In genomic region chrX:17405225-17405969, GRCh38 we compare ENCODE assay signal across 14 cellular contexts. TPM values are rescaled to one million over a fixed set of nuclear protein-coding genes. Genes with fewer than 3 reads are reported as not detected.
A peak's percentile ranks its signal among the peaks of the same experiment; 100 is the strongest.
DNase-seq lines count a peak whose midpoint lies in the region; ATAC-seq, FAIRE-seq and TF ChIP-seq lines count a peak whose summit lies in the region.
"Had no signal": no experiment of that assay in that cellular context is flagged by ENCODE, and none has a peak within 500 bp of the region (broad histone marks: within the 10 kb centered on the region; RNA-seq: fewer than 3 reads in every experiment).

No MANE protein-coding gene starts in this region.

- WGBS in IMR-90 (ENCODE audit: extremely low coverage in 2 of 2, insufficient read length in 1 of 2), 2 experiments = no CpG with 5 or more reads among the region's 5 CpGs
- WGBS in mesenchymal stem cell = 83% methylated on average over 3 of the region's 5 CpGs
- 69 to 93% (median 75%) methylated on average over 5 of the region's 5 CpGs for WGBS in psoas muscle, 3 donors

- H3K79me2 ChIP-seq in astrocyte (ENCODE audit: insufficient read depth, low read length) = peaks cover 66% of the 10 kb centered on the region

- no peak overlapping the region for H3K56ac ChIP-seq in IMR-90 (ENCODE audit: extremely low read depth, insufficient read depth, low read length)

- H2AK9ac ChIP-seq in IMR-90 (replicated peaks; ENCODE audit: low read depth, low read length, poor library complexity) = no peak overlapping the region

- peak; percentile 100 for FAIRE-seq in astrocyte (lab: Jason Lieb, UNC)

- H3K9me3 Mint-ChIP-seq in Calu3 (ENCODE audit: low read depth, unreplicated experiment) (peaks cover 2% of the 10 kb centered on the region), astrocyte (ENCODE audit: unreplicated experiment) (no peaks in the 10 kb centered on the region)

- no peak overlapping the region for H3K4me3 ChIP-seq in IMR-90 (ENCODE audit: insufficient read depth, low read depth, low read length)
- no peak overlapping the region for H3K4me3 ChIP-seq in astrocyte (ENCODE audit: insufficient read depth, low read depth, low read length)
- H3K4me3 ChIP-seq in mesenchymal stem cell (ENCODE audit: insufficient read depth in 1 of 2, low read depth in 1 of 2, low read length in 2 of 2) = no peak overlapping the region
- no peak overlapping the region for H3K4me3 ChIP-seq in psoas muscle
- H3K4me3 ChIP-seq: ascending aorta, SK-N-MC had no signal

- H3K4me2 ChIP-seq in IMR-90 (ENCODE audit: low read depth, low read length) (no peak overlapping the region), astrocyte (ENCODE audit: low read length) (peak overlapping the region; percentile 62), mesenchymal stem cell (ENCODE audit: low read length, poor library complexity, severe bottlenecking) (no peak overlapping the region)

- no peak overlapping the region for H2BK12ac ChIP-seq in mesenchymal stem cell (ENCODE audit: low read length in 2 of 2)

- no peak overlapping the region for H2AFZ ChIP-seq in IMR-90 (replicated peaks; ENCODE audit: low read length, poor library complexity)
- H2AFZ ChIP-seq in astrocyte (ENCODE audit: low read depth, low read length) = no peak overlapping the region
- no peak overlapping the region for H2AFZ ChIP-seq in mesenchymal stem cell (ENCODE audit: low read depth, low read length)

- H2BK5ac ChIP-seq in IMR-90 (ENCODE audit: low read depth, low read length, poor library complexity, severe bottlenecking) (no peak overlapping the region), mesenchymal stem cell (ENCODE audit: low read depth, low read length, poor library complexity, severe bottlenecking) (no peak overlapping the region)

- BruUV-seq in Calu3 (replicated peaks; lab: Mats Ljungman, UMichigan) = no TSS peak
- BruUV-seq in IMR-90 (replicated peaks; lab: Mats Ljungman, UMichigan) = no TSS peak

- H3K18ac ChIP-seq in IMR-90 (ENCODE audit: low read depth, low read length) = no peak overlapping the region
- H3K18ac ChIP-seq in mesenchymal stem cell (ENCODE audit: low read depth in 1 of 2, low read length in 2 of 2) = no peak overlapping the region

- H4K20me1 ChIP-seq in IMR-90 (ENCODE audit: insufficient read depth, low read length) = no peaks in the 10 kb centered on the region
- H4K20me1 ChIP-seq in astrocyte (ENCODE audit: insufficient read depth, low read length) = no peaks in the 10 kb centered on the region

- H2BK15ac ChIP-seq in IMR-90 (ENCODE audit: low read depth, low read length) = peak overlapping the region; percentile 62; the same call in 2 of the 3 replicates
- H2BK15ac ChIP-seq in mesenchymal stem cell (ENCODE audit: low read depth, poor library complexity, severe bottlenecking) = no peak overlapping the region

- H3K9ac ChIP-seq in IMR-90 (ENCODE audit: low read depth, low read length) (no peak overlapping the region), astrocyte (ENCODE audit: low read length) (peak overlapping the region; percentile 22), mesenchymal stem cell (ENCODE audit: low read length) (no peak overlapping the region)

- H4K91ac ChIP-seq in IMR-90 (ENCODE audit: insufficient read depth, low read depth, low read length) (peak overlapping the region; percentile 48), mesenchymal stem cell (ENCODE audit: low read length) (no peak overlapping the region)

- H3K4me3 Mint-ChIP-seq in Calu3 (ENCODE audit: low read depth, unreplicated experiment) (peak overlapping the region; percentile 15), astrocyte (ENCODE audit: unreplicated experiment) (peak overlapping the region; percentile 37)

- H3K23ac ChIP-seq in IMR-90 (ENCODE audit: low read depth, low read length) (no peak overlapping the region; the same call in 1 of the 2 replicates), mesenchymal stem cell (ENCODE audit: low read length in 2 of 2) (no peak overlapping the region)

- H4K8ac ChIP-seq in IMR-90 (ENCODE audit: low read depth in 2 of 2, low read length in 2 of 2) (no peak overlapping the region), mesenchymal stem cell (ENCODE audit: low read length) (no peak overlapping the region)

- no peaks in the 10 kb centered on the region for H3K36me3 ChIP-seq in IMR-90 (ENCODE audit: control insufficient read depth, insufficient read depth, low read length)
- H3K36me3 ChIP-seq in astrocyte (ENCODE audit: insufficient read depth, low read length) = no peaks in the 10 kb centered on the region
- H3K36me3 ChIP-seq in mesenchymal stem cell (ENCODE audit: control insufficient read depth in 1 of 2, insufficient read depth in 2 of 2, low read depth in 1 of 2, low read length in 2 of 2) = no peaks in the 10 kb centered on the region
- H3K36me3 ChIP-seq in psoas muscle (ENCODE audit: insufficient read depth in 1 of 2, low read depth in 1 of 2) = no peaks in the 10 kb centered on the region
- H3K36me3 ChIP-seq: ascending aorta had no signal

- H3K14ac ChIP-seq in IMR-90 (replicated peaks; ENCODE audit: low read depth, low read length) = no peak overlapping the region; the same call in 1 of the 2 replicates
- no peak overlapping the region for H3K14ac ChIP-seq in mesenchymal stem cell (ENCODE audit: low read length in 2 of 2)

- intact Hi-C loops in Calu3 (cut with micrococcal nuclease; ENCODE audit: unreplicated experiment) = loop anchor here (1.0 to 10.0 kb wide), 2 partner anchors 28 to 289 kb away; no protein-coding TSS in a partner anchor
- intact Hi-C loops in IMR-90 (cut with micrococcal nuclease) = no loop called here
- intact Hi-C loops in psoas muscle (cut with DNase I) = no loop called here

- CTCF ChIA-PET in Calu3 (lab: Charles Lee) = interaction anchor here (0.6 to 1.1 kb wide), 3 partner anchors 9 to 215 kb away, joined by 3 to 4 read pairs (median 3); no protein-coding TSS in a partner anchor
- CTCF ChIA-PET in IMR-90 (lab: Yijun Ruan, JAX) = no interaction called here

- no peak for TF ChIP-seq CTCF in Calu3 (IDR thresholded peaks at IDR 0.05; ENCODE audit: unreplicated experiment)
- TF ChIP-seq CTCF in IMR-90 (conservative IDR thresholded peaks at IDR 0.05; ENCODE audit: low read depth, low read length) = no peak
- no peak for TF ChIP-seq CTCF in astrocyte (IDR thresholded peaks at IDR 0.05; ENCODE audit: insufficient read depth, low read depth, low read length)
- no peak for TF ChIP-seq CTCF in psoas muscle (IDR thresholded peaks at IDR 0.05)

- H3K79me1 ChIP-seq in IMR-90 (ENCODE audit: low read depth in 1 of 2, low read length in 2 of 2) (peaks cover 0 to 4% of the 10 kb centered on the region in 2 experiments; a peak in 1 of 4 replicates), mesenchymal stem cell (replicated peaks; ENCODE audit: low read length, poor library complexity, severe bottlenecking) (peaks cover 3% of the 10 kb centered on the region)

- H3K4me1 ChIP-seq in IMR-90 (ENCODE audit: control insufficient read depth, insufficient read depth, low read length) = peaks cover 4% of the 10 kb centered on the region
- peaks cover 11% of the 10 kb centered on the region for H3K4me1 ChIP-seq in astrocyte (ENCODE audit: insufficient read depth, low read length)
- H3K4me1 ChIP-seq in mesenchymal stem cell (ENCODE audit: control insufficient read depth, insufficient read depth, low read depth, low read length) = peaks cover 4% of the 10 kb centered on the region
- H3K4me1 ChIP-seq in psoas muscle = no peaks in the 10 kb centered on the region

- TF ChIP-seq RAD21 in IMR-90 (IDR thresholded peaks at IDR 0.05; ENCODE audit: low read length) = no peak

- POLR2A ChIA-PET in IMR-90 (lab: Charles Lee; ENCODE audit: unreplicated experiment) = no interaction called here

- H3K36me3 Mint-ChIP-seq in Calu3 (ENCODE audit: insufficient read depth, unreplicated experiment) (peaks cover 5% of the 10 kb centered on the region), astrocyte (ENCODE audit: low read depth, unreplicated experiment) (no peaks in the 10 kb centered on the region)

- in situ Hi-C loops in IMR-90 (cut with MboI; ENCODE audit: low sequenced_read_pairs) = no loop called here

- H3K27ac ChIP-seq in IMR-90 (ENCODE audit: insufficient read depth, low read length) (no peak overlapping the region), astrocyte (ENCODE audit: low read depth, low read length) (peak overlapping the region; percentile 60), mesenchymal stem cell (ENCODE audit: low read length, poor library complexity, severe bottlenecking) (peak overlapping the region; percentile 47), psoas muscle (no peak overlapping the region)
- H3K27ac ChIP-seq: SK-N-MC had no signal

- TF ChIP-seq POLR2A in IMR-90 (IDR thresholded peaks at IDR 0.05; ENCODE audit: low read depth, low read length) = no peak

- H3K27me3 Mint-ChIP-seq in Calu3 (ENCODE audit: unreplicated experiment) = no peaks in the 10 kb centered on the region
- H3K27me3 Mint-ChIP-seq in astrocyte (ENCODE audit: low read depth, unreplicated experiment) = no peaks in the 10 kb centered on the region

- peaks cover 39% of the 10 kb centered on the region for H3K4me1 Mint-ChIP-seq in Calu3 (ENCODE audit: low read depth, unreplicated experiment)
- H3K4me1 Mint-ChIP-seq in astrocyte (ENCODE audit: low read depth, unreplicated experiment) = peaks cover 26% of the 10 kb centered on the region

- H3K27me3 ChIP-seq in IMR-90 (ENCODE audit: control insufficient read depth, insufficient read depth, low read length) = no peaks in the 10 kb centered on the region; the same call in 1 of the 2 replicates
- no peaks in the 10 kb centered on the region for H3K27me3 ChIP-seq in astrocyte (ENCODE audit: insufficient read depth, low read length)
- peaks cover 0 to 6% of the 10 kb centered on the region in 2 experiments for H3K27me3 ChIP-seq in mesenchymal stem cell (ENCODE audit: control insufficient read depth in 1 of 2, insufficient read depth in 1 of 2, low read length in 2 of 2)
- H3K27me3 ChIP-seq in psoas muscle (ENCODE audit: insufficient read depth in 3 of 3, low read length in 2 of 3) = no peaks in the 10 kb centered on the region
- H3K27me3 ChIP-seq: ascending aorta had no signal

- no peaks in the 10 kb centered on the region for H3K9me3 ChIP-seq in IMR-90 (ENCODE audit: control insufficient read depth, insufficient read depth, low read length)
- H3K9me3 ChIP-seq in astrocyte (ENCODE audit: insufficient read depth, low read depth, low read length) = no peaks in the 10 kb centered on the region
- H3K9me3 ChIP-seq in mesenchymal stem cell (ENCODE audit: control insufficient read depth, low read length) = no peaks in the 10 kb centered on the region
- peaks cover 3% of the 10 kb centered on the region for H3K9me3 ChIP-seq in psoas muscle
- H3K9me3 ChIP-seq: ascending aorta had no signal

- peak; percentile 44 for DNase-seq in Calu3
- DNase-seq in IMR-90 = peak; percentile 53
- peak; percentile 82 for DNase-seq in astrocyte (ENCODE audit: low read depth)
- no peak for DNase-seq in mesenchymal stem cell
- no peak for DNase-seq in psoas muscle
- no peak for DNase-seq in amygdala (lab: John Stamatoyannopoulos, UW)
- DNase-seq in stimulated activated naive CD4-positive, alpha-beta T cell treated with Interleukin-2 at 50 U/mL for 16 hours (lab: John Stamatoyannopoulos, UW) = no peak
- DNase-seq: activated CD8-positive, alpha-beta memory T cell treated with anti-CD3 and anti-CD28 coated beads for 24 hours; activated gamma-delta T cell; C1 segment of cervical spinal cord had no signal

- H3K4ac ChIP-seq in IMR-90 (ENCODE audit: low read depth, low read length) = peak overlapping the region; percentile 36; the same call in 1 of the 2 replicates
- no peak overlapping the region for H3K4ac ChIP-seq in mesenchymal stem cell (ENCODE audit: low read depth in 1 of 2, low read length in 2 of 2)

- dilution Hi-C loops in IMR-90 (cut with HindIII; ENCODE audit: low sequenced_read_pairs, unreplicated experiment) = no loop called here

- H2AK5ac ChIP-seq in IMR-90 (ENCODE audit: low read depth, low read length) (peak overlapping the region; percentile 84), mesenchymal stem cell (ENCODE audit: low read length, severe bottlenecking) (no peak overlapping the region)

- no peak overlapping the region for H4K5ac ChIP-seq in IMR-90 (ENCODE audit: low read depth, low read length)

- ATAC-seq in IMR-90 (ENCODE audit: low read depth) = peak; percentile 46
- ATAC-seq in psoas muscle = no peak
- ATAC-seq in GM21825 (IDR thresholded peaks at IDR 0.05; ENCODE audit: unreplicated experiment) = no peak

- peak overlapping the region; percentile 42 for H2BK120ac ChIP-seq in IMR-90 (ENCODE audit: low read depth, low read length)
- no peak overlapping the region for H2BK120ac ChIP-seq in mesenchymal stem cell (ENCODE audit: low read depth, low read length)

- H2BK20ac ChIP-seq in IMR-90 (ENCODE audit: low read depth, low read length) = peak overlapping the region; percentile 26; the same call in 1 of the 2 replicates

- H3K27ac Mint-ChIP-seq in Calu3 (ENCODE audit: unreplicated experiment) (peak overlapping the region; percentile 52), astrocyte (ENCODE audit: unreplicated experiment) (peak overlapping the region; percentile 21)

- H3K9me1 ChIP-seq in IMR-90 (ENCODE audit: insufficient read depth, low read length) = 0 out of 2 replicates have a peak, but pooled peaks cover 3% of the 10 kb centered on the region

RNA-seq across cellular contexts. Expression of gene NHS, which starts 30.4 kb away (rescaled TPM):
- total RNA-seq in Calu3 (2022) (14.7 and 19.5 TPM in 2 replicates), IMR-90 (2012; rRNA removed) (0.83 and 0.90 TPM in 2 replicates), astrocyte (6.6 and 8.1 TPM in 2 replicates), psoas muscle (1 to 10 TPM in 1 of 4 donors, under 1 TPM in 3; 0.22 to 1.3 (median 0.37) TPM)
- polyA plus RNA-seq in IMR-90 (2012; rRNA removed) (0.36 TPM in 2 replicates), psoas muscle (under 1 TPM; 0.04 to 0.09 (median 0.08) TPM)
- 0.08 and 0.13 TPM in 2 replicates for polyA plus RNA-seq in IMR-90 (2012; cell fraction: cytosol; rRNA removed)
- polyA plus RNA-seq in IMR-90 (2012; cell fraction: nucleus; rRNA removed; ENCODE audit: low replicate concordance) = 0.55 and 1.3 TPM in 2 replicates
- 0.03 TPM for polyA plus RNA-seq in mesenchymal stem cell (2013, experiment 1 of 2)
- polyA plus RNA-seq in mesenchymal stem cell (2013, experiment 2 of 2) = 0.03 TPM
- total RNA-seq: G401 had no signal

Comparison
In these comparisons a context has a peak if more than half of its experiments do, and no peak if none do; other contexts are left out.
1. DNase-seq: peak in Calu3 (single experiment), IMR-90 (single experiment) and astrocyte (single experiment); none in mesenchymal stem cell (single experiment), psoas muscle (0 of 2), amygdala (0 of 56) and stimulated activated naive CD4-positive, alpha-beta T cell treated with Interleukin-2 at 50 U/mL for 16 hours (single experiment).
2. H3K27ac ChIP-seq: peak in astrocyte (single experiment) and mesenchymal stem cell (single experiment); none in IMR-90 (single experiment) and psoas muscle (single experiment).